ENCODE assay signal across 8 cellular contexts in genomic region chr2:42360890-42361727, GRCh38. TPM values are rescaled to one million over a fixed set of nuclear protein-coding genes. Genes with fewer than 3 reads are reported as not detected.
DNase-seq lines count a peak whose midpoint lies in the region; ATAC-seq and TF ChIP-seq lines count a peak whose summit lies in the region.

TSS of gene COX7A2L (minus strand) at chr2:42361217. CDS start at chr2:42361161, 56 bp downstream.

- H3K4me3 ChIP-seq in PC-3 (ENCODE audit: low read length), result peak within 1 kb of the TSS; percentile 98

- H3F3A ChIP-seq in PC-3 (ENCODE audit: low read length, unreplicated experiment), result no peaks in the 10 kb centered on the region

- POLR2A ChIA-PET in PC-3 (lab: Charles Lee; ENCODE audit: unreplicated experiment), result no interaction called here

- H4K20me1 ChIP-seq in PC-3 (ENCODE audit: low read length), result no peaks in the 10 kb centered on the region

- TF ChIP-seq RAD21 in Ishikawa (IDR thresholded peaks at IDR 0.05; ENCODE audit: low read depth), result peak; percentile 59

- H3K9me3 ChIP-seq in PC-3 (ENCODE audit: low read length), result no peaks in the 10 kb centered on the region

- no peaks in the 10 kb centered on the region for H3K9me2 ChIP-seq in PC-3 (replicated peaks; ENCODE audit: low read length)

- no peaks in the 10 kb centered on the region for H3K27me3 ChIP-seq in PC-3 (ENCODE audit: low read length)

- H3K27ac ChIP-seq in PC-3 (ENCODE audit: low read length), result peak within 1 kb of the TSS; percentile 90
- peak within 1 kb of the TSS; percentile 93 for H3K27ac ChIP-seq in epithelial cell of prostate

- ATAC-seq in GM21576 (IDR thresholded peaks at IDR 0.05; ENCODE audit: unreplicated experiment) (peak; percentile 89), PC-3 (peak; percentile 91)

- peaks cover 21% of the 10 kb centered on the region; the same call in 1 of the 2 replicates for H3K4me1 ChIP-seq in PC-3 (ENCODE audit: insufficient read depth, low read length)

- peak; percentile 98 for DNase-seq in DMS153 treated with DMSO at 0.1 percent for 48 hours (lab: John Stamatoyannopoulos, UW; ENCODE audit: unreplicated experiment)
- peak; percentile 96 for DNase-seq in PC-3
- peak; percentile 91 for DNase-seq in activated T-cell treated with anti-CD3 and anti-CD28 coated beads for 48 hours (ENCODE audit: low read depth)
- peak; percentile 78 for DNase-seq in epithelial cell of prostate (ENCODE audit: low read depth, low spot score)
- peak; percentile 97 for DNase-seq in mucosa of gallbladder (ENCODE audit: low spot score)
- DNase-seq in stimulated activated CD8-positive, alpha-beta memory T cell treated with anti-CD3 and anti-CD28 coated beads, Interleukin-4, amount 100 ng/mL, for 4 hours (ENCODE audit: low read depth in 2 of 2, low spot score in 1 of 2), result peak; percentile 92 to 94

- H3K4me2 ChIP-seq in PC-3 (ENCODE audit: low read length), result peak within 1 kb of the TSS; percentile 85

- CTCF ChIA-PET in PC-3 (lab: Charles Lee), result interaction anchor here (0.8 kb wide), 1 partner anchor 329 kb away, joined by 5 read pairs; no protein-coding TSS in a partner anchor

- H2AFZ ChIP-seq in PC-3 (ENCODE audit: low read length), result peak within 1 kb of the TSS; percentile 80

- intact Hi-C loops in PC-3 (cut with micrococcal nuclease), result loop anchor here (2.0 to 10.0 kb wide), 5 partner anchors 82 to 424 kb away; partner anchors contain the start of gene MTA3

- peak within 1 kb of the TSS; percentile 97 for H3K9ac ChIP-seq in PC-3 (ENCODE audit: low read length)

- 0 out of 2 replicates have a peak, but pooled peaks have one; percentile 28 for TF ChIP-seq CTCF in PC-3 (conservative IDR thresholded peaks at IDR 0.05; ENCODE audit: low read depth, low read length)

- H3K36me3 ChIP-seq in PC-3 (ENCODE audit: low read depth, low read length), result no peaks in the 10 kb centered on the region

- TF ChIP-seq EP300 in Ishikawa (IDR thresholded peaks at IDR 0.05; ENCODE audit: borderline replicate concordance), result no peak

- no TSS peak for BruUV-seq in PC-3 (replicated peaks; lab: Mats Ljungman, UMichigan)

- peaks cover 50% of the 10 kb centered on the region for H3K79me2 ChIP-seq in PC-3 (ENCODE audit: low read length)

TF ChIP-seq in Ishikawa, 13 proteins besides CTCF, POLR2A, EP300 and RAD21:
- TF ChIP-seq EGR1 (IDR thresholded peaks at IDR 0.05) (no peak), MAX (IDR thresholded peaks at IDR 0.05) (peak; percentile 63), USF1 (IDR thresholded peaks at IDR 0.05) (peak; percentile 79), NFIC (IDR thresholded peaks at IDR 0.05) (peak; percentile 17; the same call in 1 of the 2 replicates), TAF1 (IDR thresholded peaks at IDR 0.05; ENCODE audit: low read depth) (peak; percentile 58), REST (IDR thresholded peaks at IDR 0.05; ENCODE audit: low read depth) (no peak), TEAD4 (IDR thresholded peaks at IDR 0.05) (0 out of 2 replicates have a peak, but pooled peaks have one; percentile 34), TCF12 (IDR thresholded peaks at IDR 0.05; ENCODE audit: low read depth) (peak; percentile 40; the same call in 1 of the 2 replicates)

RNA-seq across cellular contexts. Expression of gene COX7A2L, which starts in this region (rescaled TPM):
- total RNA-seq in PC-3 (2014; rRNA removed) (106 and 120 TPM in 2 replicates), mucosa of gallbladder (91.5 TPM)

Comparison
In these comparisons a context has a peak if more than half of its experiments do, and no peak if none do; other contexts are left out.
1. Peak in every context shown above with its lines: DNase-seq, ATAC-seq, H3K4me3 ChIP-seq and H3K27ac ChIP-seq.